Comparison of ENCODE assay signal across 9 cellular contexts in genomic region chr12:115354476-115354890, GRCh38.
A peak's percentile ranks its signal among the peaks of the same experiment; 100 is the strongest.
DNase-seq lines count a peak whose midpoint lies in the region; ATAC-seq and TF ChIP-seq lines count a peak whose summit lies in the region.
"Had no signal": no experiment of that assay in that cellular context is flagged by ENCODE, and none has a peak within 500 bp of the region (broad histone marks: within the 10 kb centered on the region; RNA-seq: fewer than 3 reads in every experiment).

No MANE protein-coding gene starts in this region.

- no peaks in the 10 kb centered on the region for H3K9me2 ChIP-seq in MM.1S (replicated peaks; ENCODE audit: insufficient read depth, low read length)

- H3K27ac ChIP-seq in MM.1S (ENCODE audit: low read length), result no peak overlapping the region
- H3K27ac ChIP-seq in esophagus squamous epithelium, result peak overlapping the region; percentile 85 to 92 (median 88)
- H3K27ac ChIP-seq in skin epidermis, result peak overlapping the region in 20 of 21 experiments; percentile 48 to 96 (median 85)

- no peak overlapping the region for H3K9ac ChIP-seq in MM.1S (ENCODE audit: low read length)

- no peaks in the 10 kb centered on the region for H3K79me2 ChIP-seq in MM.1S (ENCODE audit: low read length)

- peaks cover 3% of the 10 kb centered on the region for H3K4me1 Mint-ChIP-seq in activated CD8-positive, alpha-beta T cell treated with anti-CD3 and anti-CD28 coated beads for 36 hours (ENCODE audit: low read depth)

- H3K27ac Mint-ChIP-seq in activated CD8-positive, alpha-beta T cell treated with anti-CD3 and anti-CD28 coated beads for 36 hours, result no peak overlapping the region

- H4K20me1 ChIP-seq in MM.1S (ENCODE audit: insufficient read depth, low read length), result no peaks in the 10 kb centered on the region

- no peaks in the 10 kb centered on the region for H3K9me3 Mint-ChIP-seq in activated CD8-positive, alpha-beta T cell treated with anti-CD3 and anti-CD28 coated beads for 36 hours

- no peaks in the 10 kb centered on the region for H3K36me3 Mint-ChIP-seq in activated CD8-positive, alpha-beta T cell treated with anti-CD3 and anti-CD28 coated beads for 36 hours (ENCODE audit: low read depth)

- TF ChIP-seq POLR2A in esophagus squamous epithelium (IDR thresholded peaks at IDR 0.05), result no peak
- TF ChIP-seq POLR2A in lower leg skin (IDR thresholded peaks at IDR 0.05), result no peak

- TF ChIP-seq CTCF in MM.1S (IDR thresholded peaks at IDR 0.05; ENCODE audit: low read length) (no peak), esophagus squamous epithelium (IDR thresholded peaks at IDR 0.05) (no peak), lower leg skin (IDR thresholded peaks at IDR 0.05) (no peak), GM10266 (IDR thresholded peaks at IDR 0.05; ENCODE audit: control insufficient read depth, insufficient read depth, low read depth, missing control alignments) (no peak)
- no peak for TF ChIP-seq CTCF in activated CD8-positive, alpha-beta T cell treated with anti-CD3 and anti-CD28 coated beads for 36 hours (IDR thresholded peaks at IDR 0.05)

- H3F3A ChIP-seq in MM.1S (ENCODE audit: insufficient read depth, low read length), result no peaks in the 10 kb centered on the region

- 12 to 24% methylated on average over 1 of the region's 1 CpG for WGBS in esophagus squamous epithelium, 2 donors
- WGBS in lower leg skin, 2 donors, result 59 to 64% methylated on average over 1 of the region's 1 CpG

- no peaks in the 10 kb centered on the region for H3K9me3 ChIP-seq in MM.1S (replicated peaks; ENCODE audit: insufficient read depth, low read length)
- H3K9me3 ChIP-seq in esophagus squamous epithelium, result no peaks in the 10 kb centered on the region

- H3K27me3 Mint-ChIP-seq in activated CD8-positive, alpha-beta T cell treated with anti-CD3 and anti-CD28 coated beads for 36 hours, result no peaks in the 10 kb centered on the region

- peak; percentile 51 for ATAC-seq in GM18868 (IDR thresholded peaks at IDR 0.05; ENCODE audit: unreplicated experiment)
- no peak for ATAC-seq in activated CD8-positive, alpha-beta T cell treated with anti-CD3 and anti-CD28 coated beads for 36 hours

- peak; percentile 7 for DNase-seq in MM.1S
- no peak for DNase-seq in esophagus squamous epithelium (lab: John Stamatoyannopoulos, UW)
- DNase-seq in lower leg skin (ENCODE audit: low spot score in 2 of 2), result no peak
- no peak for DNase-seq in activated CD8-positive, alpha-beta T cell treated with anti-CD3 and anti-CD28 coated beads for 36 hours
- DNase-seq in NCI-H2171 treated with DMSO at 0.1 percent for 48 hours (lab: John Stamatoyannopoulos, UW), result no peak
- DNase-seq in GM10266 (ENCODE audit: extremely low spot score), result no peak
- DNase-seq: activated CD8-positive, alpha-beta memory T cell treated with anti-CD3 and anti-CD28 coated beads, Interleukin-2, amount 50 U/mL, for 4 hours had no signal

- CTCF ChIA-PET in activated CD8-positive, alpha-beta T cell treated with anti-CD3 and anti-CD28 coated beads for 36 hours (lab: Charles Lee), result no interaction called here

- POLR2A ChIA-PET in activated CD8-positive, alpha-beta T cell treated with anti-CD3 and anti-CD28 coated beads for 36 hours (lab: Charles Lee), result no interaction called here

- H2AFZ ChIP-seq in MM.1S (ENCODE audit: low read length), result peak overlapping the region; percentile 23

- H3K4me1 ChIP-seq in MM.1S (ENCODE audit: low read length) (no peaks in the 10 kb centered on the region), esophagus squamous epithelium (peaks cover 0 to 34% (median 8%) of the 10 kb centered on the region in 3 donors)

- no peaks in the 10 kb centered on the region for H3K27me3 ChIP-seq in MM.1S (replicated peaks; ENCODE audit: insufficient read depth, low read length)
- no peaks in the 10 kb centered on the region for H3K27me3 ChIP-seq in esophagus squamous epithelium

- H3K4me3 ChIP-seq in MM.1S (ENCODE audit: low read length), result peak overlapping the region; percentile 20; the same call in 1 of the 2 replicates
- peak overlapping the region; percentile 28 to 61 (median 48) for H3K4me3 ChIP-seq in esophagus squamous epithelium
- H3K4me3 ChIP-seq in skin epidermis, result peak overlapping the region; percentile 1 to 37 (median 19)
- no peak overlapping the region for H3K4me3 ChIP-seq in lower leg skin (ENCODE audit: low read depth, poor library complexity, severe bottlenecking)

- peak overlapping the region; percentile 34; the same call in 1 of the 2 replicates for H3K4me2 ChIP-seq in MM.1S (ENCODE audit: low read depth, low read length)

- intact Hi-C loops in esophagus squamous epithelium (cut with DNase I), result no loop called here
- intact Hi-C loops in lower leg skin (cut with DNase I; ENCODE audit: low total_unique reads), result no loop called here
- intact Hi-C loops in activated CD8-positive, alpha-beta T cell treated with anti-CD3 and anti-CD28 coated beads for 36 hours (cut with micrococcal nuclease), result no loop called here

- H3K36me3 ChIP-seq in MM.1S (replicated peaks; ENCODE audit: insufficient read depth, low read length) (no peaks in the 10 kb centered on the region), esophagus squamous epithelium (no peaks in the 10 kb centered on the region)

- no peak overlapping the region for H3K4me3 Mint-ChIP-seq in activated CD8-positive, alpha-beta T cell treated with anti-CD3 and anti-CD28 coated beads for 36 hours
